ENCODE assay signal across 26 cellular contexts in genomic region chr7:98823226-98823625, GRCh38. TPM values are rescaled to one million over a fixed set of nuclear protein-coding genes. Genes with fewer than 3 reads are reported as not detected.
"Had no signal": no experiment of that assay in that cellular context is flagged by ENCODE, and none has a peak within 500 bp of the region (broad histone marks: within the 10 kb centered on the region; RNA-seq: fewer than 3 reads in every experiment).

No MANE protein-coding gene starts in this region.

- H3K27me3 ChIP-seq: neural progenitor cell, pancreas, sigmoid colon, testis, thyroid gland, upper lobe of right lung, uterus had no signal

- H3K4me1 ChIP-seq: neural progenitor cell, pancreas, prostate gland, upper lobe of right lung, uterus had no signal

- H3K9me3 Mint-ChIP-seq: immature natural killer cell, natural killer cell, nephron progenitor cell, neural progenitor cell had no signal

- H3K9me3 ChIP-seq: left ventricle myocardium inferior, pancreas, prostate gland, sigmoid colon, stomach, testis, thyroid gland, upper lobe of right lung, uterus had no signal

- H3K4me3 ChIP-seq: left ventricle myocardium inferior, lung, neural progenitor cell, pancreas, prostate gland, sigmoid colon, stomach, testis, thyroid gland, upper lobe of right lung, uterus had no signal

- H3K4me1 Mint-ChIP-seq: immature natural killer cell, naive B cell, natural killer cell had no signal

- FAIRE-seq: islet of Langerhans, kidney, pancreas, small intestine had no signal

- H3K9ac ChIP-seq: neural progenitor cell had no signal

- H3K4me3 Mint-ChIP-seq: immature natural killer cell; mesothelial cell of epicardium; natural killer cell; nephron progenitor cell; neural progenitor cell; stimulated activated naive B cell treated with anti-CD40 and anti-IgM and Interleukin-4, amounts not matched to agents 10 μg/mL and 1 μg/mL and 100 μg/mL, for 72 hours had no signal

- H3K4me2 ChIP-seq: neural progenitor cell had no signal

- H3K36me3 ChIP-seq: left ventricle myocardium inferior, neural progenitor cell, pancreas, prostate gland, sigmoid colon, stomach, thyroid gland, upper lobe of right lung, uterus had no signal

- H3K27ac Mint-ChIP-seq: immature natural killer cell; natural killer cell; nephron progenitor cell; stimulated activated naive B cell treated with anti-CD40 and anti-IgM and Interleukin-4, amounts not matched to agents 10 μg/mL and 1 μg/mL and 100 μg/mL, for 72 hours had no signal

- ATAC-seq: natural killer cell; pancreas; stimulated activated naive B cell treated with anti-CD40 and anti-IgM and Interleukin-4, amounts not matched to agents 10 μg/mL and 1 μg/mL and 100 μg/mL, for 72 hours; upper lobe of right lung had no signal

- DNase-seq: hypothalamus; immature natural killer cell; kidney; left ventricle myocardium inferior; naive B cell; natural killer cell; nephron progenitor cell; pancreas; posterior cingulate gyrus; retina; right cardiac atrium; sigmoid colon; small intestine; stimulated activated CD4-positive, alpha-beta T cell treated with anti-CD3 and anti-CD28 coated beads, Interleukin-2, amount 100 ng/mL, for 48 hours; stimulated activated naive B cell treated with anti-CD40 and anti-IgM and Interleukin-4, amounts not matched to agents 10 μg/mL and 1 μg/mL and 100 μg/mL, for 72 hours; stimulated activated naive CD8-positive, alpha-beta T cell treated with anti-CD3 and anti-CD28 coated beads, Interleukin-15, Interleukin-2, amounts not matched to agents 100 U/mL and 50 U/mL, for 24 hours; stomach; testis; thyroid gland; upper lobe of right lung; uterus had no signal

- H3K36me3 Mint-ChIP-seq: immature natural killer cell, mesothelial cell of epicardium, naive B cell, natural killer cell, neural progenitor cell had no signal

- H3K27ac ChIP-seq: neural progenitor cell, pancreas, prostate gland, sigmoid colon, stomach, testis, thyroid gland, upper lobe of right lung, uterus had no signal

RNA-seq across cellular contexts. Expression of gene TMEM130, which starts 46.6 kb away (rescaled TPM):
- total RNA-seq: left ventricle myocardium inferior, natural killer cell had no signal
- polyA plus RNA-seq: immature natural killer cell had no signal
